Comparison of ENCODE assay signal across 1 cellular context in the genomic region with DNA sequence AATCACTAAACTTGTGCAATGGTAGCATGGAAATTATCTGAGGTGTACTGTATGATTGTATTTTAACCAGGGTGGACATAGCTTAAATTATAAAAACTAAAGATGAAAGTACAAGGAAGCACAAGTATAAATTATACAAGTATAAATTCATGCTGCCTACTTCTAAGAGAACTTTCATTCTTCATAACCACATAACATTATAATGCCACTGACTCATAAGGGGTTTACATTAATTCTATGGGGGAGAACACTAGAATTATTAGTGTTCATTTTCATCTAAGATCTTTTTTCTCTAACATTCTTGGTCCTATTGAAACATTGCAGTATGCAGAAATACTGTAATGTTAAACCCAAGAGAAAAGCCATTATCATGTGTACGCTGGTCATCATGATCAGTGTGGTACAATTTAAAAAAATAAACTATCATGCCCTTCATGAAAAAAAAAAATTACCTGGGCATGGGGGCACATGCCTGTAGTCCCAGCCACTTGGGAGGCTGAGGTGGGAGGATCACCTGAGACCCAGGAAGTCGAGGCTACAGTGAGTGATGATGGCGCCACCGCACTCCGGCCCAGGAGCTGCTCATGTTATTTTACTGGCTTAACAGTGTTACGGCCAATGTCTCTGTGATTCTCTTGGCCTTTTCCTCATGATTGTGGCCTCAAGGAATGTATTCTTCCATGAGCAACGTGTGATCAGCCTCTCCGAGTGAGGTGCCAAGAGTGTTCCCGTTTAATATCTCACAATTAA.
TF ChIP-seq lines count a peak whose summit lies in the region.

No MANE protein-coding gene starts in this region.

TF ChIP-seq in GM23338, 12 proteins besides CTCF, POLR2A, EP300 and RAD21 (continued from another document):
- TF ChIP-seq, protein P1, sequence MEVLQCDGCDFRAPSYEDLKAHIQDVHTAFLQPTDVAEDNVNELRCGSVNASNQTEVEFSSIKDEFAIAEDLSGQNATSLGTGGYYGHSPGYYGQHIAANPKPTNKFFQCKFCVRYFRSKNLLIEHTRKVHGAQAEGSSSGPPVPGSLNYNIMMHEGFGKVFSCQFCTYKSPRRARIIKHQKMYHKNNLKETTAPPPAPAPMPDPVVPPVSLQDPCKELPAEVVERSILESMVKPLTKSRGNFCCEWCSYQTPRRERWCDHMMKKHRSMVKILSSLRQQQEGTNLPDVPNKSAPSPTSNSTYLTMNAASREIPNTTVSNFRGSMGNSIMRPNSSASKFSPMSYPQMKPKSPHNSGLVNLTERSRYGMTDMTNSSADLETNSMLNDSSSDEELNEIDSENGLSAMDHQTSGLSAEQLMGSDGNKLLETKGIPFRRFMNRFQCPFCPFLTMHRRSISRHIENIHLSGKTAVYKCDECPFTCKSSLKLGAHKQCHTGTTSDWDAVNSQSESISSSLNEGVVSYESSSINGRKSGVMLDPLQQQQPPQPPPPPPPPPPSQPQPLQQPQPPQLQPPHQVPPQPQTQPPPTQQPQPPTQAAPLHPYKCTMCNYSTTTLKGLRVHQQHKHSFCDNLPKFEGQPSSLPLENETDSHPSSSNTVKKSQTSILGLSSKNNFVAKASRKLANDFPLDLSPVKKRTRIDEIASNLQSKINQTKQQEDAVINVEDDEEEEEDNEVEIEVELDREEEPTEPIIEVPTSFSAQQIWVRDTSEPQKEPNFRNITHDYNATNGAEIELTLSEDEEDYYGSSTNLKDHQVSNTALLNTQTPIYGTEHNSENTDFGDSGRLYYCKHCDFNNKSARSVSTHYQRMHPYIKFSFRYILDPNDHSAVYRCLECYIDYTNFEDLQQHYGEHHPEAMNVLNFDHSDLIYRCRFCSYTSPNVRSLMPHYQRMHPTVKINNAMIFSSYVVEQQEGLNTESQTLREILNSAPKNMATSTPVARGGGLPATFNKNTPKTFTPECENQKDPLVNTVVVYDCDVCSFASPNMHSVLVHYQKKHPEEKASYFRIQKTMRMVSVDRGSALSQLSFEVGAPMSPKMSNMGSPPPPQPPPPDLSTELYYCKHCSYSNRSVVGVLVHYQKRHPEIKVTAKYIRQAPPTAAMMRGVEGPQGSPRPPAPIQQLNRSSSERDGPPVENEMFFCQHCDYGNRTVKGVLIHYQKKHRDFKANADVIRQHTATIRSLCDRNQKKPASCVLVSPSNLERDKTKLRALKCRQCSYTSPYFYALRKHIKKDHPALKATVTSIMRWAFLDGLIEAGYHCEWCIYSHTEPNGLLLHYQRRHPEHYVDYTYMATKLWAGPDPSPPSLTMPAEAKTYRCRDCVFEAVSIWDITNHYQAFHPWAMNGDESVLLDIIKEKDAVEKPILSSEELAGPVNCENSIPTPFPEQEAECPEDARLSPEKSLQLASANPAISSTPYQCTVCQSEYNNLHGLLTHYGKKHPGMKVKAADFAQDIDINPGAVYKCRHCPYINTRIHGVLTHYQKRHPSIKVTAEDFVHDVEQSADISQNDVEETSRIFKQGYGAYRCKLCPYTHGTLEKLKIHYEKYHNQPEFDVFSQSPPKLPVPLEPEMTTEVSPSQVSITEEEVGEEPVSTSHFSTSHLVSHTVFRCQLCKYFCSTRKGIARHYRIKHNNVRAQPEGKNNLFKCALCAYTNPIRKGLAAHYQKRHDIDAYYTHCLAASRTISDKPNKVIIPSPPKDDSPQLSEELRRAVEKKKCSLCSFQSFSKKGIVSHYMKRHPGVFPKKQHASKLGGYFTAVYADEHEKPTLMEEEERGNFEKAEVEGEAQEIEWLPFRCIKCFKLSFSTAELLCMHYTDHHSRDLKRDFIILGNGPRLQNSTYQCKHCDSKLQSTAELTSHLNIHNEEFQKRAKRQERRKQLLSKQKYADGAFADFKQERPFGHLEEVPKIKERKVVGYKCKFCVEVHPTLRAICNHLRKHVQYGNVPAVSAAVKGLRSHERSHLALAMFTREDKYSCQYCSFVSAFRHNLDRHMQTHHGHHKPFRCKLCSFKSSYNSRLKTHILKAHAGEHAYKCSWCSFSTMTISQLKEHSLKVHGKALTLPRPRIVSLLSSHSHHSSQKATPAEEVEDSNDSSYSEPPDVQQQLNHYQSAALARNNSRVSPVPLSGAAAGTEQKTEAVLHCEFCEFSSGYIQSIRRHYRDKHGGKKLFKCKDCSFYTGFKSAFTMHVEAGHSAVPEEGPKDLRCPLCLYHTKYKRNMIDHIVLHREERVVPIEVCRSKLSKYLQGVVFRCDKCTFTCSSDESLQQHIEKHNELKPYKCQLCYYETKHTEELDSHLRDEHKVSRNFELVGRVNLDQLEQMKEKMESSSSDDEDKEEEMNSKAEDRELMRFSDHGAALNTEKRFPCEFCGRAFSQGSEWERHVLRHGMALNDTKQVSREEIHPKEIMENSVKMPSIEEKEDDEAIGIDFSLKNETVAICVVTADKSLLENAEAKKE (CRISPR knock-in tag; IDR thresholded peaks at IDR 0.05): no peak
